In genomic region chr22:45263790-45264269, GRCh38 we compare ENCODE assay signal across 8 cellular contexts. TPM values are rescaled to one million over a fixed set of nuclear protein-coding genes. Genes with fewer than 3 reads are reported as not detected.
A peak's percentile ranks its signal among the peaks of the same experiment; 100 is the strongest.
DNase-seq lines count a peak whose midpoint lies in the region; ATAC-seq, FAIRE-seq and TF ChIP-seq lines count a peak whose summit lies in the region.

No MANE protein-coding gene starts in this region.

- H4K20me1 ChIP-seq in SK-N-SH (ENCODE audit: insufficient read depth): no peaks in the 10 kb centered on the region
- H4K20me1 ChIP-seq in neural progenitor cell (ENCODE audit: low read depth): no peaks in the 10 kb centered on the region

- H3K79me2 ChIP-seq in SK-N-SH (ENCODE audit: insufficient read depth) (no peaks in the 10 kb centered on the region), neural progenitor cell (ENCODE audit: low read depth) (no peaks in the 10 kb centered on the region)

- no peaks in the 10 kb centered on the region for H3K36me3 ChIP-seq in BJ (ENCODE audit: control insufficient read depth, insufficient read depth, low read length)
- H3K36me3 ChIP-seq in SK-N-SH (replicated peaks in 1 of 2; ENCODE audit: control insufficient read depth in 1 of 2, insufficient read depth in 2 of 2, low read length in 1 of 2): no peaks in the 10 kb centered on the region
- no peaks in the 10 kb centered on the region for H3K36me3 ChIP-seq in neural progenitor cell

- H2AFZ ChIP-seq in SK-N-SH (ENCODE audit: low read depth) (peak overlapping the region; percentile 60), neural progenitor cell (replicated peaks) (no peak overlapping the region)

- H3F3A ChIP-seq in SK-N-SH (replicated peaks; ENCODE audit: insufficient read depth) (no peaks in the 10 kb centered on the region), neural progenitor cell (ENCODE audit: low read depth) (peaks cover 4% of the 10 kb centered on the region)

- no peaks in the 10 kb centered on the region for H3K9me2 ChIP-seq in SK-N-SH

- FAIRE-seq in D721Med (lab: Jason Lieb, UNC): no peak

- no peaks in the 10 kb centered on the region for H3K9me3 Mint-ChIP-seq in neural progenitor cell

- no peaks in the 10 kb centered on the region for H3K36me3 Mint-ChIP-seq in neural progenitor cell
- peaks cover 2% of the 10 kb centered on the region for H3K36me3 Mint-ChIP-seq in T-helper 17 cell (ENCODE audit: low read depth)

- H3K4me3 ChIP-seq in BJ (ENCODE audit: low read depth, low read length) (no peak overlapping the region), SK-N-SH (ENCODE audit: low read depth in 2 of 2, low read length in 1 of 2) (no peak overlapping the region), fibroblast of the aortic adventitia (ENCODE audit: low read depth, low read length) (no peak overlapping the region), neural progenitor cell (no peak overlapping the region)

- TF ChIP-seq CTCF in BJ (IDR thresholded peaks at IDR 0.05; ENCODE audit: insufficient read depth, low read depth, low read length) (peak; percentile 93), SK-N-SH (IDR thresholded peaks at IDR 0.05) (peak; percentile 72), fibroblast of the aortic adventitia (IDR thresholded peaks at IDR 0.05; ENCODE audit: insufficient read depth, low read length) (peak; percentile 93), neural progenitor cell (IDR thresholded peaks at IDR 0.05) (peak; percentile 71), D721Med (IDR thresholded peaks at IDR 0.05; ENCODE audit: insufficient read depth, missing control alignments) (no peak)

- H3K4me1 Mint-ChIP-seq in neural progenitor cell (peaks cover 13% of the 10 kb centered on the region), T-helper 17 cell (peaks cover 5% of the 10 kb centered on the region)

- POLR2A ChIA-PET in BJ (lab: Charles Lee) (no interaction called here), SK-N-SH (lab: Yijun Ruan, JAX) (no interaction called here)

- no peak for DNase-seq in BJ (ENCODE audit: low read depth)
- DNase-seq in SK-N-SH: peak; percentile 94
- DNase-seq in fibroblast of the aortic adventitia (ENCODE audit: low read depth): peak; percentile 84
- peak; percentile 80 for DNase-seq in neural progenitor cell (ENCODE audit: low spot score)
- no peak for DNase-seq in D721Med (ENCODE audit: insufficient read length, low spot score)
- no peak for DNase-seq in T-helper 17 cell

- H3K27ac ChIP-seq in SK-N-SH (ENCODE audit: low read depth in 2 of 2, low read length in 1 of 2) (peak overlapping the region in 1 of 2 experiments; percentile 31; a peak in 3 of 4 replicates), neural progenitor cell (no peak overlapping the region)

- H3K4me3 Mint-ChIP-seq in neural progenitor cell: peak overlapping the region; percentile 42
- H3K4me3 Mint-ChIP-seq in T-helper 17 cell: no peak overlapping the region

- H3K27me3 Mint-ChIP-seq in neural progenitor cell (ENCODE audit: insufficient read depth, low read depth): peaks cover 16% of the 10 kb centered on the region
- peaks cover 38% of the 10 kb centered on the region for H3K27me3 Mint-ChIP-seq in T-helper 17 cell

- H3K4me1 ChIP-seq in SK-N-SH (ENCODE audit: control insufficient read depth in 1 of 2, insufficient read depth in 2 of 2, low read depth in 1 of 2, low read length in 1 of 2) (peaks cover 0 to 12% of the 10 kb centered on the region in 2 experiments; a peak in 1 of 4 replicates), neural progenitor cell (no peaks in the 10 kb centered on the region)

- 17% methylated on average over 11 of the region's 11 CpGs for WGBS in SK-N-SH (ENCODE audit: low lambda C conversion rate)

- H3K27me3 ChIP-seq in BJ (ENCODE audit: control insufficient read depth, insufficient read depth, low read length) (no peaks in the 10 kb centered on the region), SK-N-SH (ENCODE audit: insufficient read depth) (no peaks in the 10 kb centered on the region), neural progenitor cell (no peaks in the 10 kb centered on the region)

- H3K27ac Mint-ChIP-seq in neural progenitor cell: no peak overlapping the region
- no peak overlapping the region for H3K27ac Mint-ChIP-seq in T-helper 17 cell

- no peak overlapping the region for H3K9ac ChIP-seq in SK-N-SH
- no peak overlapping the region for H3K9ac ChIP-seq in neural progenitor cell

- CTCF ChIA-PET in BJ (lab: Yijun Ruan, JAX): interaction anchor here (0.9 to 4.8 kb wide), 8 partner anchors 12 to 168 kb away, joined by 3 to 56 read pairs (median 3); no protein-coding TSS in a partner anchor
- CTCF ChIA-PET in SK-N-SH (lab: Yijun Ruan, JAX): interaction anchor here (0.8 to 2.9 kb wide), 12 partner anchors 17 to 444 kb away, joined by 3 to 18 read pairs (median 5); no protein-coding TSS in a partner anchor

- H3K4me2 ChIP-seq in SK-N-SH: no peak overlapping the region
- no peak overlapping the region for H3K4me2 ChIP-seq in neural progenitor cell

- ATAC-seq in GM19372 (IDR thresholded peaks at IDR 0.05; ENCODE audit: low read depth, unreplicated experiment) (peak; percentile 48), HG03378 (IDR thresholded peaks at IDR 0.05; ENCODE audit: unreplicated experiment) (peak; percentile 40), T-helper 17 cell (no peak)

- no peaks in the 10 kb centered on the region for H3K9me3 ChIP-seq in SK-N-SH
- no peaks in the 10 kb centered on the region for H3K9me3 ChIP-seq in neural progenitor cell (ENCODE audit: low read depth)
- H3K9me3 ChIP-seq in T-helper 17 cell (ENCODE audit: control insufficient read depth, low read length, poor library complexity, severe bottlenecking): no peaks in the 10 kb centered on the region

- TF ChIP-seq RAD21 in SK-N-SH (IDR thresholded peaks at IDR 0.05; ENCODE audit: low read length): peak; percentile 88

- TF ChIP-seq EP300 in SK-N-SH (IDR thresholded peaks at IDR 0.05; ENCODE audit: borderline replicate concordance in 1 of 2, low read depth in 1 of 2, low read length in 1 of 2): peak in 1 of 2 experiments; percentile 14; a peak in 1 of 4 replicates

TF ChIP-seq in SK-N-SH, 30 proteins besides CTCF, POLR2A, EP300 and RAD21 (continues in another document):
- no peak for TF ChIP-seq POLR2AphosphoS5 (IDR thresholded peaks at IDR 0.05; ENCODE audit: low read depth, low read length)
- TF ChIP-seq FOXJ3 (CRISPR knock-in tag; IDR thresholded peaks at IDR 0.05): no peak
- no peak for TF ChIP-seq TAF1 (IDR thresholded peaks at IDR 0.05; ENCODE audit: borderline replicate concordance, low read depth, low read length)
- no peak for TF ChIP-seq ZBTB33 (IDR thresholded peaks at IDR 0.05; ENCODE audit: borderline replicate concordance, low read depth)
- peak; percentile 81 for TF ChIP-seq USF1 (IDR thresholded peaks at IDR 0.05; ENCODE audit: borderline replicate concordance, low read depth)
- no peak for TF ChIP-seq ELF1 (IDR thresholded peaks at IDR 0.05)
- peak; percentile 47 for TF ChIP-seq CHD2 (IDR thresholded peaks at IDR 0.05; ENCODE audit: low read length, partially characterized antibody)
- no peak for TF ChIP-seq TCF12 (IDR thresholded peaks at IDR 0.05)
- no peak for TF ChIP-seq GABPA (IDR thresholded peaks at IDR 0.05; ENCODE audit: low read depth)
- peak; percentile 82 for TF ChIP-seq SMC3 (IDR thresholded peaks at IDR 0.05; ENCODE audit: low read depth, low read length)
- TF ChIP-seq RFX5 (IDR thresholded peaks at IDR 0.05; ENCODE audit: low read length): no peak

RNA-seq across cellular contexts. Expression of gene UPK3A, which starts 20.9 kb away (rescaled TPM):
- polyA plus RNA-seq in BJ (2011; rRNA removed) (not detected in 2 replicates), SK-N-SH (2012; rRNA removed) (not detected in 2 replicates)
- polyA minus RNA-seq in BJ (2011; rRNA and poly(A)+ RNA removed): not detected in 2 replicates
- polyA plus RNA-seq in SK-N-SH (2012; cell fraction: cytosol; rRNA removed): not detected in 2 replicates
- not detected in 2 replicates for polyA plus RNA-seq in SK-N-SH (2012; cell fraction: nucleus; rRNA removed)
- total RNA-seq in fibroblast of the aortic adventitia (ENCODE audit: low replicate concordance) (not detected in 2 replicates), neural progenitor cell (ENCODE audit: low replicate concordance) (0.50 TPM in 1 of 2 replicates, not detected in the other), T-helper 17 cell (under 1 TPM in 1 of 2 donors, not detected in 1; 0.37 TPM)

RNA-seq across cellular contexts. Expression of gene KIAA0930, which starts 23.1 kb away (rescaled TPM):
- polyA plus RNA-seq in BJ (2011; rRNA removed) (44.0 and 64.0 TPM in 2 replicates), SK-N-SH (2012; rRNA removed) (55.9 and 80.8 TPM in 2 replicates)
- 23.6 and 33.1 TPM in 2 replicates for polyA minus RNA-seq in BJ (2011; rRNA and poly(A)+ RNA removed)
- polyA plus RNA-seq in SK-N-SH (2012; cell fraction: cytosol; rRNA removed): 31.0 and 38.2 TPM in 2 replicates
- polyA plus RNA-seq in SK-N-SH (2012; cell fraction: nucleus; rRNA removed): 228 and 274 TPM in 2 replicates
- total RNA-seq in fibroblast of the aortic adventitia (ENCODE audit: low replicate concordance) (36.2 and 36.4 TPM in 2 replicates), neural progenitor cell (ENCODE audit: low replicate concordance) (15.0 and 36.7 TPM in 2 replicates), T-helper 17 cell (10 to 100 TPM; 10.9 to 11.6 TPM)

RNA-seq across cellular contexts. Expression of gene FAM118A, which starts 45.9 kb away (rescaled TPM):
- polyA plus RNA-seq in BJ (2011; rRNA removed): 17.6 and 18.8 TPM in 2 replicates
- polyA minus RNA-seq in BJ (2011; rRNA and poly(A)+ RNA removed): 13.9 and 19.9 TPM in 2 replicates
- 11.3 and 14.1 TPM in 2 replicates for polyA plus RNA-seq in SK-N-SH (2012; rRNA removed)
- 11.1 and 11.6 TPM in 2 replicates for polyA plus RNA-seq in SK-N-SH (2012; cell fraction: cytosol; rRNA removed)
- polyA plus RNA-seq in SK-N-SH (2012; cell fraction: nucleus; rRNA removed): 22.5 and 24.0 TPM in 2 replicates
- 18.4 and 78.0 TPM in 2 replicates for total RNA-seq in fibroblast of the aortic adventitia (ENCODE audit: low replicate concordance)
- total RNA-seq in neural progenitor cell (ENCODE audit: low replicate concordance): 62.8 and 75.1 TPM in 2 replicates
- 100 to 1,000 TPM; 162 to 200 TPM for total RNA-seq in T-helper 17 cell

Comparison
In these comparisons a context has a peak if more than half of its experiments do, and no peak if none do; other contexts are left out.
1. DNase-seq: peak in SK-N-SH (single experiment), fibroblast of the aortic adventitia (single experiment) and neural progenitor cell (single experiment); none in BJ (single experiment), D721Med (single experiment) and T-helper 17 cell (0 of 3).